ENCODE assay signal across 16 cellular contexts in genomic region chr2:186968277-186968676, GRCh38.
DNase-seq lines count a peak whose midpoint lies in the region; ATAC-seq and TF ChIP-seq lines count a peak whose summit lies in the region.
"Had no signal": no experiment of that assay in that cellular context is flagged by ENCODE, and none has a peak within 500 bp of the region (broad histone marks: within the 10 kb centered on the region; RNA-seq: fewer than 3 reads in every experiment).

No MANE protein-coding gene starts in this region.

- H3K9me3 Mint-ChIP-seq in mesothelial cell of epicardium: no peaks in the 10 kb centered on the region
- no peaks in the 10 kb centered on the region for H3K9me3 Mint-ChIP-seq in activated T-cell treated with anti-CD3 and anti-CD28 coated beads, Interleukin-2, amount 50 U/mL, for 4 hours
- H3K9me3 Mint-ChIP-seq: CD4-positive, alpha-beta T cell; memory B cell had no signal

- H3K4me3 Mint-ChIP-seq in mesothelial cell of epicardium: no peak overlapping the region
- no peak overlapping the region for H3K4me3 Mint-ChIP-seq in activated T-cell treated with anti-CD3 and anti-CD28 coated beads, Interleukin-2, amount 50 U/mL, for 4 hours
- H3K4me3 Mint-ChIP-seq: CD4-positive, alpha-beta T cell; memory B cell had no signal

- no peaks in the 10 kb centered on the region for H3K4me1 Mint-ChIP-seq in mesothelial cell of epicardium
- H3K4me1 Mint-ChIP-seq in activated T-cell treated with anti-CD3 and anti-CD28 coated beads, Interleukin-2, amount 50 U/mL, for 4 hours (ENCODE audit: low read depth): no peaks in the 10 kb centered on the region
- H3K4me1 Mint-ChIP-seq: memory B cell had no signal

- peak; percentile 87 for ATAC-seq in GM18873 (IDR thresholded peaks at IDR 0.05; ENCODE audit: low FRiP score, unreplicated experiment)
- ATAC-seq in GM21619 (IDR thresholded peaks at IDR 0.05; ENCODE audit: unreplicated experiment): peak; percentile 76
- peak; percentile 85 for ATAC-seq in HG03159 (IDR thresholded peaks at IDR 0.05; ENCODE audit: unreplicated experiment)
- no peak for ATAC-seq in activated T-cell treated with anti-CD3 and anti-CD28 coated beads, Interleukin-2, amount 50 U/mL, for 4 hours
- ATAC-seq: psoas muscle had no signal

- DNase-seq in mesothelial cell of epicardium (ENCODE audit: low spot score in 2 of 2, unreplicated experiment in 2 of 2) (no peak), MV-4-11 (lab: John Stamatoyannopoulos, UW) (no peak), NCI-H510A (lab: John Stamatoyannopoulos, UW) (no peak), SKM-1 (lab: John Stamatoyannopoulos, UW; ENCODE audit: unreplicated experiment) (no peak)
- no peak for DNase-seq in activated T-cell treated with anti-CD3 and anti-CD28 coated beads, Interleukin-2, amount 50 U/mL, for 4 hours
- DNase-seq: activated CD4-positive, alpha-beta T cell treated with anti-CD3 and anti-CD28 coated beads, Interleukin-2, amount 50 U/mL, for 1 hour; activated gamma-delta T cell; CD4-positive, alpha-beta T cell; hypothalamus; NCI-H2029; psoas muscle; stimulated activated CD4-positive, alpha-beta T cell treated with anti-CD3 and anti-CD28 coated beads, Interleukin-4, amount 100 ng/mL, for 24 hours had no signal

- peak overlapping the region; percentile 76 for H3K27ac Mint-ChIP-seq in mesothelial cell of epicardium
- H3K27ac Mint-ChIP-seq: CD4-positive, alpha-beta T cell; memory B cell had no signal

- no peak for TF ChIP-seq CTCF in mesothelial cell of epicardium (IDR thresholded peaks at IDR 0.05; ENCODE audit: unreplicated experiment)

- no peaks in the 10 kb centered on the region for H3K27me3 Mint-ChIP-seq in mesothelial cell of epicardium (ENCODE audit: low read depth)
- no peaks in the 10 kb centered on the region for H3K27me3 Mint-ChIP-seq in activated T-cell treated with anti-CD3 and anti-CD28 coated beads, Interleukin-2, amount 50 U/mL, for 4 hours (ENCODE audit: low read depth)
- H3K27me3 Mint-ChIP-seq: CD4-positive, alpha-beta T cell; memory B cell had no signal

- no peaks in the 10 kb centered on the region for H3K36me3 Mint-ChIP-seq in mesothelial cell of epicardium
- H3K36me3 Mint-ChIP-seq in activated T-cell treated with anti-CD3 and anti-CD28 coated beads, Interleukin-2, amount 50 U/mL, for 4 hours (ENCODE audit: insufficient read depth): no peaks in the 10 kb centered on the region
- H3K36me3 Mint-ChIP-seq: memory B cell had no signal

Comparison
In these comparisons a context has a peak if more than half of its experiments do, and no peak if none do; other contexts are left out.
1. ATAC-seq: peak in GM18873 (single experiment), GM21619 (single experiment) and HG03159 (single experiment); none in activated T-cell treated with anti-CD3 and anti-CD28 coated beads, Interleukin-2, amount 50 U/mL, for 4 hours (0 of 2).